ENCODE assay signal across 16 cellular contexts in genomic region chr9:125534934-125535701, GRCh38.
DNase-seq lines count a peak whose midpoint lies in the region; ATAC-seq, FAIRE-seq and TF ChIP-seq lines count a peak whose summit lies in the region.
"Had no signal": no experiment of that assay in that cellular context is flagged by ENCODE, and none has a peak within 500 bp of the region (broad histone marks: within the 10 kb centered on the region; RNA-seq: fewer than 3 reads in every experiment).

No MANE protein-coding gene starts in this region.

- DNase-seq in NCI-H69 (lab: John Stamatoyannopoulos, UW), result peak; percentile 48
- no peak for DNase-seq in GM12878 (ENCODE audit: low read depth, low spot score)
- no peak for DNase-seq in left ventricle myocardium superior
- peak; percentile 80 for DNase-seq in renal cortical epithelial cell (ENCODE audit: low read depth)
- no peak for DNase-seq in T-helper 1 cell
- no peak for DNase-seq in hepatic stellate cell (ENCODE audit: low spot score)
- DNase-seq in glutamatergic neuron, result no peak
- DNase-seq: CD8-positive, alpha-beta T cell; GOT3; NCI-H187; PC-3 had no signal

- no peak overlapping the region for H3K9ac ChIP-seq in GM12878 (ENCODE audit: control insufficient read depth, insufficient read depth, low read length)

- in situ Hi-C loops in GM12878 (cut with MboI), result no loop called here

- no peaks in the 10 kb centered on the region for H3K9me3 ChIP-seq in GM12878 (replicated peaks; ENCODE audit: control insufficient read depth, insufficient read depth, low read length)

- TF ChIP-seq EP300 in GM12878 (IDR thresholded peaks at IDR 0.05; ENCODE audit: borderline replicate concordance in 1 of 2, control insufficient read depth in 1 of 2, low read depth in 2 of 2, low read length in 2 of 2), result no peak

- H2AFZ ChIP-seq in GM12878 (ENCODE audit: control insufficient read depth, low read depth, low read length), result no peak overlapping the region

- no peaks in the 10 kb centered on the region for H3K27me3 Mint-ChIP-seq in glutamatergic neuron (ENCODE audit: unreplicated experiment)
- H3K27me3 Mint-ChIP-seq: IgD-negative memory B cell had no signal

- BruUV-seq in GM12878 (replicated peaks; lab: Mats Ljungman, UMichigan), result TSS peak; percentile 7

- H3K4me1 Mint-ChIP-seq in glutamatergic neuron (ENCODE audit: low read depth, unreplicated experiment), result peaks cover 2% of the 10 kb centered on the region

- TF ChIP-seq RAD21 in GM12878 (IDR thresholded peaks at IDR 0.05; ENCODE audit: insufficient read depth, low read depth, low read length), result no peak

- no peak for TF ChIP-seq POLR2A in GM12878 (IDR thresholded peaks at IDR 0.05; ENCODE audit: low read depth, low read length)

- ATAC-seq in GM12878 (no peak), left ventricle myocardium superior (peak; percentile 87)
- ATAC-seq: CD8-positive, alpha-beta T cell; PC-3 had no signal

- no peak overlapping the region for H3K4me3 Mint-ChIP-seq in glutamatergic neuron (ENCODE audit: unreplicated experiment)
- H3K4me3 Mint-ChIP-seq: CD8-positive, alpha-beta T cell; IgD-negative memory B cell had no signal

- TF ChIP-seq CTCF in GM12878 (IDR thresholded peaks at IDR 0.05 in 2 of 3, conservative IDR thresholded peaks at IDR 0.05 in 1 of 3; ENCODE audit: control insufficient read depth in 2 of 3, extremely low read depth in 1 of 3, insufficient read depth in 1 of 3, low read depth in 3 of 3, low read length in 3 of 3) (no peak), glutamatergic neuron (IDR thresholded peaks at IDR 0.05; ENCODE audit: partially characterized antibody, unreplicated experiment) (no peak)

- H4K20me1 ChIP-seq in GM12878 (ENCODE audit: control insufficient read depth, insufficient read depth), result no peaks in the 10 kb centered on the region

- intact Hi-C loops in GM12878 (cut with micrococcal nuclease; ENCODE audit: unreplicated experiment), result no loop called here
- intact Hi-C loops in left ventricle myocardium superior (cut with micrococcal nuclease), result no loop called here

- H3K36me3 Mint-ChIP-seq in glutamatergic neuron (ENCODE audit: unreplicated experiment), result no peaks in the 10 kb centered on the region
- H3K36me3 Mint-ChIP-seq: IgD-negative memory B cell had no signal

- H3K9me3 Mint-ChIP-seq in glutamatergic neuron (ENCODE audit: unreplicated experiment), result peaks cover 2% of the 10 kb centered on the region
- H3K9me3 Mint-ChIP-seq: CD8-positive, alpha-beta T cell; IgD-negative memory B cell had no signal

- no peak overlapping the region for H3K27ac Mint-ChIP-seq in glutamatergic neuron (ENCODE audit: unreplicated experiment)
- H3K27ac Mint-ChIP-seq: CD8-positive, alpha-beta T cell; IgD-negative memory B cell had no signal

- CTCF ChIA-PET in GM12878 (lab: Yijun Ruan, JAX), result interaction anchor here (0.8 to 1.4 kb wide), 3 partner anchors 9 to 127 kb away, joined by 3 to 5 read pairs (median 3); no protein-coding TSS in a partner anchor

- POLR2A ChIA-PET in GM12878 (lab: Charles Lee), result no interaction called here

- no peaks in the 10 kb centered on the region for H3K27me3 ChIP-seq in GM12878 (replicated peaks in 1 of 2; ENCODE audit: control insufficient read depth in 2 of 2, insufficient read depth in 2 of 2, low read length in 1 of 2)

- WGBS in GM12878 (ENCODE audit: insufficient coverage, insufficient replicate concordance, low lambda C conversion rate, missing lambda C conversion rate), result 47% methylated on average over 4 of the region's 4 CpGs

- H3K4me1 ChIP-seq in GM12878 (ENCODE audit: control insufficient read depth, insufficient read depth, low read length), result peaks cover 9% of the 10 kb centered on the region

- no peak overlapping the region for H3K4me3 ChIP-seq in GM12878
- H3K4me3 ChIP-seq: SK-N-MC had no signal

- no peak for FAIRE-seq in GM12878 (lab: Jason Lieb, UNC)
- FAIRE-seq: D721Med, HTR-8/SVneo had no signal

- no peaks in the 10 kb centered on the region; a peak in 1 of 4 replicates for H3K36me3 ChIP-seq in GM12878 (ENCODE audit: control insufficient read depth in 2 of 2, insufficient read depth in 2 of 2, low read length in 1 of 2)

- H3K27ac ChIP-seq in GM12878 (ENCODE audit: control insufficient read depth, insufficient read depth), result no peak overlapping the region
- H3K27ac ChIP-seq: HL-60, SK-N-MC had no signal

- SMC1A ChIA-PET in GM12878 (lab: Charles Lee; ENCODE audit: uncharacterized antibody, unreplicated experiment), result interaction anchor here (1.0 to 3.1 kb wide), 7 partner anchors 11 to 214 kb away, joined by 3 to 10 read pairs (median 3); no protein-coding TSS in a partner anchor

- no peak overlapping the region for H3K4me2 ChIP-seq in GM12878 (ENCODE audit: control insufficient read depth, insufficient read depth)

- peaks cover 3% of the 10 kb centered on the region for H3K79me2 ChIP-seq in GM12878 (ENCODE audit: control insufficient read depth, insufficient read depth, low read length)

- RAD21 ChIA-PET in GM12878 (lab: Charles Lee; ENCODE audit: unreplicated experiment), result no interaction called here

TF ChIP-seq in GM12878, 131 proteins besides CTCF, POLR2A, EP300 and RAD21 (continues in another document):
- TF ChIP-seq RFX5 (IDR thresholded peaks at IDR 0.05; ENCODE audit: low read depth, low read length), result no peak
- no peak for TF ChIP-seq CHD2 (IDR thresholded peaks at IDR 0.05; ENCODE audit: borderline replicate concordance, low read depth, low read length)
- TF ChIP-seq RCOR1 (conservative IDR thresholded peaks at IDR 0.05; ENCODE audit: low read depth, low read length), result no peak
- TF ChIP-seq SMAD1 (IDR thresholded peaks at IDR 0.05; ENCODE audit: low read depth, partially characterized antibody), result no peak
- no peak for TF ChIP-seq SREBF2 (IDR thresholded peaks at IDR 0.05; ENCODE audit: low read length)
- no peak for TF ChIP-seq GABPA (IDR thresholded peaks at IDR 0.05; ENCODE audit: low read depth)
- TF ChIP-seq ESRRA (IDR thresholded peaks at IDR 0.05; ENCODE audit: low read length), result no peak
- TF ChIP-seq EGR1 (IDR thresholded peaks at IDR 0.05; ENCODE audit: borderline replicate concordance in 1 of 2, low read depth in 2 of 2, low read length in 2 of 2), result no peak
- TF ChIP-seq NR2C1 (IDR thresholded peaks at IDR 0.05), result no peak
- TF ChIP-seq SKIL (IDR thresholded peaks at IDR 0.05; ENCODE audit: low read depth, poor library complexity, severe bottlenecking), result no peak
- TF ChIP-seq IKZF1 (conservative IDR thresholded peaks at IDR 0.05), result no peak
- TF ChIP-seq SPI1 (IDR thresholded peaks at IDR 0.05; ENCODE audit: borderline replicate concordance, insufficient read depth, low read depth, low read length), result no peak
- no peak for TF ChIP-seq LARP7 (IDR thresholded peaks at IDR 0.05)
- TF ChIP-seq E2F4 (IDR thresholded peaks at IDR 0.05; ENCODE audit: low read depth, low read length), result no peak
- TF ChIP-seq HCFC1 (IDR thresholded peaks at IDR 0.05; ENCODE audit: low read length), result no peak
- TF ChIP-seq SRF (IDR thresholded peaks at IDR 0.05; ENCODE audit: low read depth in 2 of 2, low read length in 2 of 2), result no peak
- no peak for TF ChIP-seq IRF4 (IDR thresholded peaks at IDR 0.05; ENCODE audit: low read depth, low read length)

Comparison
In these comparisons a context has a peak if more than half of its experiments do, and no peak if none do; other contexts are left out.
1. DNase-seq: peak in NCI-H69 (single experiment) and renal cortical epithelial cell (single experiment); none in GM12878 (single experiment), left ventricle myocardium superior (single experiment), T-helper 1 cell (0 of 5), hepatic stellate cell (single experiment) and glutamatergic neuron (single experiment).